15 cellular contexts compared by ENCODE assay signal in genomic region chr18:59878644-59879043, GRCh38. TPM values are rescaled to one million over a fixed set of nuclear protein-coding genes. Genes with fewer than 3 reads are reported as not detected.
DNase-seq lines count a peak whose midpoint lies in the region; ATAC-seq lines count a peak whose summit lies in the region.
"Had no signal": no experiment of that assay in that cellular context is flagged by ENCODE, and none has a peak within 500 bp of the region (broad histone marks: within the 10 kb centered on the region; RNA-seq: fewer than 3 reads in every experiment).

No MANE protein-coding gene starts in this region.

- peaks cover 20% of the 10 kb centered on the region for H3K4me1 ChIP-seq in GM23248 (ENCODE audit: insufficient read depth)

- H3K27ac Mint-ChIP-seq in activated CD4-positive, alpha-beta T cell treated with anti-CD3 and anti-CD28 coated beads, Interleukin-2, amount 10 ng/mL, durations not matched to agents 7 days and 5 days: peak overlapping the region; percentile 32
- H3K27ac Mint-ChIP-seq in stimulated activated effector memory CD8-positive, alpha-beta T cell treated with anti-CD3 and anti-CD28 coated beads, Interleukin-12 subunit alpha, Interleukin-12 subunit beta, amount 100 ng/mL, for 72 hours: no peak overlapping the region
- H3K27ac Mint-ChIP-seq: naive thymus-derived CD4-positive, alpha-beta T cell had no signal

- DNase-seq in activated CD4-positive, alpha-beta T cell treated with anti-CD3 and anti-CD28 coated beads, Interleukin-2, amount 10 ng/mL, durations not matched to agents 7 days and 5 days: no peak
- no peak for DNase-seq in activated CD4-positive, alpha-beta T cell treated with anti-CD3 and anti-CD28 coated beads for 48 hours
- DNase-seq in GM23248: peak; percentile 27
- DNase-seq in stimulated activated effector memory CD8-positive, alpha-beta T cell treated with anti-CD3 and anti-CD28 coated beads, Interleukin-12 subunit alpha, Interleukin-12 subunit beta, amount 100 ng/mL, for 72 hours (ENCODE audit: low spot score in 2 of 2): no peak
- no peak for DNase-seq in HuH-7.5 (ENCODE audit: low spot score)
- DNase-seq in NCI-H774 (lab: John Stamatoyannopoulos, UW): no peak
- no peak for DNase-seq in RPMI8226
- DNase-seq: activated CD4-positive, alpha-beta T cell treated with anti-CD3 and anti-CD28 coated beads for 1 hour; activated naive CD4-positive, alpha-beta T cell treated with anti-CD3 and anti-CD28 coated beads, Interleukin-2, amount 50 U/mL, for 16 hours; kidney; naive thymus-derived CD4-positive, alpha-beta T cell; NCI-H2227 treated with DMSO at 0.1 percent for 48 hours; Right ventricle myocardium superior had no signal

- H3K36me3 Mint-ChIP-seq in activated CD4-positive, alpha-beta T cell treated with anti-CD3 and anti-CD28 coated beads, Interleukin-2, amount 10 ng/mL, durations not matched to agents 7 days and 5 days (ENCODE audit: low read depth): no peaks in the 10 kb centered on the region
- no peaks in the 10 kb centered on the region for H3K36me3 Mint-ChIP-seq in stimulated activated effector memory CD8-positive, alpha-beta T cell treated with anti-CD3 and anti-CD28 coated beads, Interleukin-12 subunit alpha, Interleukin-12 subunit beta, amount 100 ng/mL, for 72 hours
- H3K36me3 Mint-ChIP-seq: naive thymus-derived CD4-positive, alpha-beta T cell had no signal

- 100% methylated on average over 1 of the region's 1 CpG for WGBS in GM23248 (ENCODE audit: low coverage in 1 of 2, low lambda C conversion rate in 2 of 2, missing lambda C conversion rate in 2 of 2), 2 experiments

- H3K27me3 Mint-ChIP-seq in activated CD4-positive, alpha-beta T cell treated with anti-CD3 and anti-CD28 coated beads, Interleukin-2, amount 10 ng/mL, durations not matched to agents 7 days and 5 days: no peaks in the 10 kb centered on the region

- no peaks in the 10 kb centered on the region for H3K79me2 ChIP-seq in GM23248 (ENCODE audit: insufficient read depth)

- no peaks in the 10 kb centered on the region for H4K20me1 ChIP-seq in GM23248 (ENCODE audit: insufficient read depth)

- no peaks in the 10 kb centered on the region for H3K36me3 ChIP-seq in GM23248 (ENCODE audit: low read depth)

- H3K4me3 Mint-ChIP-seq in activated CD4-positive, alpha-beta T cell treated with anti-CD3 and anti-CD28 coated beads, Interleukin-2, amount 10 ng/mL, durations not matched to agents 7 days and 5 days: no peak overlapping the region
- no peak overlapping the region for H3K4me3 Mint-ChIP-seq in stimulated activated effector memory CD8-positive, alpha-beta T cell treated with anti-CD3 and anti-CD28 coated beads, Interleukin-12 subunit alpha, Interleukin-12 subunit beta, amount 100 ng/mL, for 72 hours
- H3K4me3 Mint-ChIP-seq: naive thymus-derived CD4-positive, alpha-beta T cell had no signal

- H3K4me3 ChIP-seq in GM23248: no peak overlapping the region

- H3F3A ChIP-seq in GM23248 (ENCODE audit: insufficient read depth): peaks cover 21% of the 10 kb centered on the region

- H3K4me2 ChIP-seq in GM23248 (ENCODE audit: unreplicated experiment): no peak overlapping the region
- H3K4me2 ChIP-seq: KMS-11 had no signal

- H2AFZ ChIP-seq in GM23248: no peak overlapping the region

- H3K9me3 ChIP-seq in GM23248 (ENCODE audit: low read depth): no peaks in the 10 kb centered on the region

- no peaks in the 10 kb centered on the region for H3K27me3 ChIP-seq in GM23248 (replicated peaks; ENCODE audit: insufficient read depth)

- H3K9ac ChIP-seq in GM23248: no peak overlapping the region
- H3K9ac ChIP-seq: KMS-11 had no signal

- CTCF ChIA-PET in activated CD4-positive, alpha-beta T cell treated with anti-CD3 and anti-CD28 coated beads, Interleukin-2, amount 10 ng/mL, durations not matched to agents 7 days and 5 days (lab: Charles Lee): no interaction called here

- H3K4me1 Mint-ChIP-seq in activated CD4-positive, alpha-beta T cell treated with anti-CD3 and anti-CD28 coated beads, Interleukin-2, amount 10 ng/mL, durations not matched to agents 7 days and 5 days: peaks cover 36% of the 10 kb centered on the region
- peaks cover 32% of the 10 kb centered on the region for H3K4me1 Mint-ChIP-seq in stimulated activated effector memory CD8-positive, alpha-beta T cell treated with anti-CD3 and anti-CD28 coated beads, Interleukin-12 subunit alpha, Interleukin-12 subunit beta, amount 100 ng/mL, for 72 hours

- in situ Hi-C loops in GM23248 (cut with MboI): no loop called here

- POLR2A ChIA-PET in activated CD4-positive, alpha-beta T cell treated with anti-CD3 and anti-CD28 coated beads, Interleukin-2, amount 10 ng/mL, durations not matched to agents 7 days and 5 days (lab: Charles Lee): no interaction called here

- no peaks in the 10 kb centered on the region for H3K9me2 ChIP-seq in GM23248 (ENCODE audit: insufficient read depth)

- no peak overlapping the region for H3K27ac ChIP-seq in GM23248
- H3K27ac ChIP-seq: KMS-11 had no signal

- H3K9me3 Mint-ChIP-seq in activated CD4-positive, alpha-beta T cell treated with anti-CD3 and anti-CD28 coated beads, Interleukin-2, amount 10 ng/mL, durations not matched to agents 7 days and 5 days: no peaks in the 10 kb centered on the region
- no peaks in the 10 kb centered on the region for H3K9me3 Mint-ChIP-seq in stimulated activated effector memory CD8-positive, alpha-beta T cell treated with anti-CD3 and anti-CD28 coated beads, Interleukin-12 subunit alpha, Interleukin-12 subunit beta, amount 100 ng/mL, for 72 hours

- peak; percentile 47 for ATAC-seq in HG03520 (IDR thresholded peaks at IDR 0.05; ENCODE audit: unreplicated experiment)
- ATAC-seq in stimulated activated effector memory CD8-positive, alpha-beta T cell treated with anti-CD3 and anti-CD28 coated beads, Interleukin-12 subunit alpha, Interleukin-12 subunit beta, amount 100 ng/mL, for 72 hours: peak; percentile 86
- ATAC-seq: naive thymus-derived CD4-positive, alpha-beta T cell had no signal

RNA-seq across cellular contexts. Expression of gene PMAIP1, which starts 21.2 kb away (rescaled TPM):
- 10 to 100 TPM; 14.8 to 19.1 TPM for total RNA-seq in activated CD4-positive, alpha-beta T cell treated with anti-CD3 and anti-CD28 coated beads, Interleukin-2, amount 10 ng/mL, durations not matched to agents 7 days and 5 days
- total RNA-seq in GM23248 (2014; rRNA removed; shearing (Covaris generic)): 5.2 and 5.3 TPM in 2 replicates
- polyA plus RNA-seq in GM23248 (2016; fragmentation: Nextera tagmentation; extraction: Ambion mirVana): 7.5 and 9.3 TPM in 2 replicates
- total RNA-seq: Right ventricle myocardium superior had no signal
